In genomic region chr7:90596745-90597526, GRCh38 we compare ENCODE assay signal across 8 cellular contexts. TPM values are rescaled to one million over a fixed set of nuclear protein-coding genes. Genes with fewer than 3 reads are reported as not detected.
DNase-seq lines count a peak whose midpoint lies in the region; ATAC-seq and TF ChIP-seq lines count a peak whose summit lies in the region.

No MANE protein-coding gene starts in this region.

- H3K36me3 Mint-ChIP-seq in T-cell: no peaks in the 10 kb centered on the region

- DNase-seq in T-cell: no peak
- no peak for DNase-seq in NCI-H2227 (lab: John Stamatoyannopoulos, UW; ENCODE audit: unreplicated experiment)
- DNase-seq in activated CD4-positive, CD25-positive, alpha-beta regulatory T cell treated with anti-CD3 and anti-CD28 coated beads, Interleukin-2, amount 50 U/mL, for 72 hours: no peak

- POLR2A ChIA-PET in T-cell (lab: Charles Lee): no interaction called here

- TF ChIP-seq POLR2A in gastroesophageal sphincter (IDR thresholded peaks at IDR 0.05): no peak

- H3K9me3 ChIP-seq in DOHH2 (ENCODE audit: control insufficient read depth, insufficient read depth, low read length) (no peaks in the 10 kb centered on the region), gastroesophageal sphincter (no peaks in the 10 kb centered on the region), parathyroid adenoma (ENCODE audit: control insufficient read depth, low read length) (no peaks in the 10 kb centered on the region)

- H3K27ac ChIP-seq in DOHH2 (ENCODE audit: low read depth, low read length) (no peak overlapping the region), gastroesophageal sphincter (peak overlapping the region; percentile 21 to 94 (median 91)), parathyroid adenoma (no peak overlapping the region)

- TF ChIP-seq CTCF in DOHH2 (IDR thresholded peaks at IDR 0.05; ENCODE audit: low read depth, low read length, poor library complexity, severe bottlenecking) (peak; percentile 30), gastroesophageal sphincter (IDR thresholded peaks at IDR 0.05) (no peak), parathyroid adenoma (IDR thresholded peaks at IDR 0.05) (no peak)

- ATAC-seq in GM19395 (IDR thresholded peaks at IDR 0.05; ENCODE audit: unreplicated experiment): peak; percentile 35
- peak; percentile 55 for ATAC-seq in HG03378 (IDR thresholded peaks at IDR 0.05; ENCODE audit: unreplicated experiment)
- no peak for ATAC-seq in T-cell (replicated peaks in 1 of 4)
- no peak for ATAC-seq in gastroesophageal sphincter

- H3K4me1 ChIP-seq in DOHH2 (ENCODE audit: control insufficient read depth, low read length) (peaks cover 43% of the 10 kb centered on the region), gastroesophageal sphincter (peaks cover 0 to 31% (median 2%) of the 10 kb centered on the region in 3 donors), parathyroid adenoma (no peaks in the 10 kb centered on the region)

- no peak for TF ChIP-seq EP300 in gastroesophageal sphincter (IDR thresholded peaks at IDR 0.05)

- H3K4me2 ChIP-seq in DOHH2 (ENCODE audit: low read length) (peak overlapping the region; percentile 81), parathyroid adenoma (ENCODE audit: low read length) (peak overlapping the region; percentile 81)

- H3F3A ChIP-seq in DOHH2 (ENCODE audit: control insufficient read depth, insufficient read depth): peaks cover 9% of the 10 kb centered on the region

- H3K4me3 ChIP-seq in DOHH2 (ENCODE audit: low read length) (peak overlapping the region; percentile 86), gastroesophageal sphincter (peak overlapping the region; percentile 83 to 89), parathyroid adenoma (ENCODE audit: low read depth, low read length) (peak overlapping the region; percentile 57)

- H3K9me3 Mint-ChIP-seq in T-cell: no peaks in the 10 kb centered on the region

- H3K27me3 Mint-ChIP-seq in T-cell: peaks cover 47 to 57% of the 10 kb centered on the region in 2 donors

- H4K20me1 ChIP-seq in DOHH2 (ENCODE audit: control insufficient read depth, insufficient read depth, low read depth, low read length): no peaks in the 10 kb centered on the region

- H2AFZ ChIP-seq in parathyroid adenoma: peak overlapping the region; percentile 72

- 0% methylated on average over 14 to 16 of the region's 41 CpGs for WGBS in gastroesophageal sphincter (ENCODE audit: low coverage in 1 of 2), 2 donors

- no peaks in the 10 kb centered on the region for H3K36me3 ChIP-seq in DOHH2 (ENCODE audit: control insufficient read depth, low read length)
- H3K36me3 ChIP-seq in gastroesophageal sphincter: no peaks in the 10 kb centered on the region
- no peaks in the 10 kb centered on the region for H3K36me3 ChIP-seq in parathyroid adenoma (ENCODE audit: control insufficient read depth, insufficient read depth, low read length)

- H3K27me3 ChIP-seq in DOHH2 (ENCODE audit: control insufficient read depth, low read length): peaks cover 28% of the 10 kb centered on the region
- no peaks in the 10 kb centered on the region for H3K27me3 ChIP-seq in gastroesophageal sphincter
- no peaks in the 10 kb centered on the region for H3K27me3 ChIP-seq in parathyroid adenoma (ENCODE audit: control insufficient read depth, insufficient read depth, low read length)

- H3K4me3 Mint-ChIP-seq in T-cell: peak overlapping the region; percentile 66 to 77 (median 76)

- CTCF ChIA-PET in T-cell (lab: Charles Lee): no interaction called here

- H3K9me2 ChIP-seq in DOHH2 (replicated peaks; ENCODE audit: control insufficient read depth, low read length): no peaks in the 10 kb centered on the region

- H3K79me2 ChIP-seq in DOHH2 (ENCODE audit: control insufficient read depth, low read length) (no peaks in the 10 kb centered on the region), parathyroid adenoma (no peaks in the 10 kb centered on the region)

- H3K4me1 Mint-ChIP-seq in T-cell: peaks cover 9 to 24% (median 18%) of the 10 kb centered on the region in 3 donors

- no peak overlapping the region for H3K27ac Mint-ChIP-seq in T-cell

- H3K9ac ChIP-seq in parathyroid adenoma: no peak overlapping the region

RNA-seq across cellular contexts. Expression of gene CDK14, which starts 0.8 kb away (rescaled TPM):
- 1 to 10 TPM in 4 of 5 donors, under 1 TPM in 1; 0.86 to 6.6 (median 1.6) TPM for total RNA-seq in T-cell
- 10 to 100 TPM; 14.8 to 28.7 (median 18.4) TPM for total RNA-seq in gastroesophageal sphincter

Comparison
In these comparisons a context has a peak if more than half of its experiments do, and no peak if none do; other contexts are left out.
1. H3K27ac ChIP-seq: peak in gastroesophageal sphincter (4 of 4); none in DOHH2 (single experiment) and parathyroid adenoma (single experiment).
2. ATAC-seq: peak in GM19395 (single experiment) and HG03378 (single experiment); none in T-cell (0 of 4) and gastroesophageal sphincter (single experiment).
3. Peak in every context shown above with its lines, with median percentiles within 50 percentile points of each other: H3K4me3 ChIP-seq.